7 cellular contexts compared by ENCODE assay signal in genomic region chr10:80530251-80530650, GRCh38. TPM values are rescaled to one million over a fixed set of nuclear protein-coding genes. Genes with fewer than 3 reads are reported as not detected.
DNase-seq lines count a peak whose midpoint lies in the region; ATAC-seq and TF ChIP-seq lines count a peak whose summit lies in the region.

No MANE protein-coding gene starts in this region.

- no peak overlapping the region for H3K4me2 ChIP-seq in PC-3 (ENCODE audit: low read length)

- POLR2A ChIA-PET in PC-3 (lab: Charles Lee; ENCODE audit: unreplicated experiment) = no interaction called here

- H3F3A ChIP-seq in PC-3 (ENCODE audit: low read length, unreplicated experiment) = no peaks in the 10 kb centered on the region

- DNase-seq in erythroblast (lab: John Stamatoyannopoulos, UW) (peak; percentile 17 to 26), PC-3 (no peak), NCI-H510A treated with DMSO at 0.1 percent for 48 hours (lab: John Stamatoyannopoulos, UW) (no peak)
- DNase-seq in stimulated activated CD4-positive, alpha-beta T cell treated with anti-CD3 and anti-CD28 coated beads, Interleukin-1b, Interleukin-23, amount 100 ng/mL, for 48 hours = peak; percentile 72

- BruUV-seq in PC-3 (replicated peaks; lab: Mats Ljungman, UMichigan) = no TSS peak

- H3K4me3 ChIP-seq in WI38 (ENCODE audit: low read depth, low read length) (no peak overlapping the region), PC-3 (ENCODE audit: low read length) (no peak overlapping the region)

- TF ChIP-seq CTCF in WI38 (IDR thresholded peaks at IDR 0.05; ENCODE audit: low read depth, low read length) = 0 out of 2 replicates have a peak, but pooled peaks have one; percentile 20
- no peak for TF ChIP-seq CTCF in PC-3 (conservative IDR thresholded peaks at IDR 0.05; ENCODE audit: low read depth, low read length)

- H3K79me2 ChIP-seq in PC-3 (ENCODE audit: low read length) = no peaks in the 10 kb centered on the region

- CTCF ChIA-PET in PC-3 (lab: Charles Lee) = no interaction called here

- intact Hi-C loops in PC-3 (cut with micrococcal nuclease) = no loop called here

- TF ChIP-seq POLR2A in erythroblast (IDR thresholded peaks at IDR 0.05; ENCODE audit: low read length) = no peak

- H3K9ac ChIP-seq in PC-3 (ENCODE audit: low read length) = no peak overlapping the region

- no peaks in the 10 kb centered on the region for H3K4me1 ChIP-seq in PC-3 (ENCODE audit: insufficient read depth, low read length)

- H3K9me3 ChIP-seq in PC-3 (ENCODE audit: low read length) = no peaks in the 10 kb centered on the region

- ATAC-seq in GM18511 (IDR thresholded peaks at IDR 0.05; ENCODE audit: unreplicated experiment) (peak; percentile 75), HG03521 (IDR thresholded peaks at IDR 0.05; ENCODE audit: unreplicated experiment) (peak; percentile 55), PC-3 (no peak)

- no peaks in the 10 kb centered on the region for H4K20me1 ChIP-seq in PC-3 (ENCODE audit: low read length)

- no peaks in the 10 kb centered on the region for H3K9me2 ChIP-seq in PC-3 (replicated peaks; ENCODE audit: low read length)

- no peak overlapping the region for H3K27ac ChIP-seq in PC-3 (ENCODE audit: low read length)

- H3K36me3 ChIP-seq in PC-3 (ENCODE audit: low read depth, low read length) = no peaks in the 10 kb centered on the region

- no peak overlapping the region for H2AFZ ChIP-seq in PC-3 (ENCODE audit: low read length)

- no peaks in the 10 kb centered on the region for H3K27me3 ChIP-seq in PC-3 (ENCODE audit: low read length)

RNA-seq across cellular contexts. Expression of gene SH2D4B, which starts 7.5 kb away (rescaled TPM):
- not detected in 2 replicates for total RNA-seq in PC-3 (2014; rRNA removed)

Comparison
In these comparisons a context has a peak if more than half of its experiments do, and no peak if none do; other contexts are left out.
1. DNase-seq: peak in erythroblast (2 of 2) and stimulated activated CD4-positive, alpha-beta T cell treated with anti-CD3 and anti-CD28 coated beads, Interleukin-1b, Interleukin-23, amount 100 ng/mL, for 48 hours (single experiment); none in PC-3 (single experiment) and NCI-H510A treated with DMSO at 0.1 percent for 48 hours (single experiment).